19 cellular contexts compared by ENCODE assay signal in the genomic region with DNA sequence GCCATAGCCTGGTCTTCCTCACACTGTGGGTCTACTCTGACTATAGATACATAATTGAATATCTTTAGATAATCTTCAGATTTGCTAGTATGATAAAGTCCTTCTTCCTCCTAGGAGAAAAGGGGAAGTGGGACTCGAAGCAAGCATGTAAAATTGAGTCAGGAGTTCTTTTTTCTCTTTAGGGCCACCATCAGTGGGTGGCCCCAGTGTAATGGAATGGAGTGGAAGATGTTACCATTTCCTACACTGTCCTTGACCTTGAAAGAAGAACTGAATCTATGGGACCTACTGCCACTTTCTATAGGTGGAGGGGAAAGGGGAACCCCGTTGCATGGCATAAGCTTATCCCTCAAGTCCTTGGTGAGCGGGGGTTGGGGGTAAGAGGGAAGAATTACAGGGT. TPM values are rescaled to one million over a fixed set of nuclear protein-coding genes. Genes with fewer than 3 reads are reported as not detected.
DNase-seq lines count a peak whose midpoint lies in the region; ATAC-seq and TF ChIP-seq lines count a peak whose summit lies in the region.
"Had no signal": no experiment of that assay in that cellular context is flagged by ENCODE, and none has a peak within 500 bp of the region (broad histone marks: within the 10 kb centered on the region; RNA-seq: fewer than 3 reads in every experiment).

No MANE protein-coding gene starts in this region.

- H3K4me3 ChIP-seq in upper lobe of right lung (no peak overlapping the region), HAP-1 (no peak overlapping the region)
- H3K4me3 ChIP-seq: body of pancreas, dorsolateral prefrontal cortex, esophagus squamous epithelium, pancreas, PC-9, skin epidermis had no signal

- in situ Hi-C loops in HAP-1 (cut with MboI; ENCODE audit: low sequenced_read_pairs): no loop called here

- CTCF ChIA-PET in activated CD4-positive, alpha-beta memory T cell treated with anti-CD3 and anti-CD28 coated beads for 36 hours (lab: Charles Lee): no interaction called here

- no peak overlapping the region for H3K4me3 Mint-ChIP-seq in stimulated activated naive CD8-positive, alpha-beta T cell treated with anti-CD3 and anti-CD28 coated beads, Interleukin-15, Interleukin-2, amounts not matched to agents 100 ng/mL and 50 ng/mL, for 24 hours
- H3K4me3 Mint-ChIP-seq in stimulated activated naive CD8-positive, alpha-beta T cell treated with anti-CD3 and anti-CD28 coated beads, Interleukin-15, amount 100 ng/mL, for 72 hours: no peak overlapping the region
- no peak overlapping the region for H3K4me3 Mint-ChIP-seq in activated CD4-positive, alpha-beta memory T cell treated with anti-CD3 and anti-CD28 coated beads for 36 hours
- H3K4me3 Mint-ChIP-seq: T-cell had no signal

- H3K36me3 Mint-ChIP-seq in stimulated activated naive CD8-positive, alpha-beta T cell treated with anti-CD3 and anti-CD28 coated beads, Interleukin-15, Interleukin-2, amounts not matched to agents 100 ng/mL and 50 ng/mL, for 24 hours (ENCODE audit: low read depth): peaks cover 8% of the 10 kb centered on the region
- peaks cover 25% of the 10 kb centered on the region for H3K36me3 Mint-ChIP-seq in activated CD4-positive, alpha-beta memory T cell treated with anti-CD3 and anti-CD28 coated beads for 36 hours

- no peaks in the 10 kb centered on the region for H3K27me3 ChIP-seq in upper lobe of right lung
- H3K27me3 ChIP-seq in HAP-1 (ENCODE audit: low read depth): no peaks in the 10 kb centered on the region
- H3K27me3 ChIP-seq: body of pancreas, dorsolateral prefrontal cortex, esophagus squamous epithelium, pancreas had no signal

- peaks cover 7% of the 10 kb centered on the region for H3K9me3 Mint-ChIP-seq in stimulated activated naive CD8-positive, alpha-beta T cell treated with anti-CD3 and anti-CD28 coated beads, Interleukin-15, Interleukin-2, amounts not matched to agents 100 ng/mL and 50 ng/mL, for 24 hours
- no peaks in the 10 kb centered on the region for H3K9me3 Mint-ChIP-seq in stimulated activated naive CD8-positive, alpha-beta T cell treated with anti-CD3 and anti-CD28 coated beads, Interleukin-15, amount 100 ng/mL, for 72 hours
- peaks cover 5% of the 10 kb centered on the region for H3K9me3 Mint-ChIP-seq in activated CD4-positive, alpha-beta memory T cell treated with anti-CD3 and anti-CD28 coated beads for 36 hours
- H3K9me3 Mint-ChIP-seq: T-cell had no signal

- no peak for ATAC-seq in stimulated activated naive CD8-positive, alpha-beta T cell treated with anti-CD3 and anti-CD28 coated beads, Interleukin-15, amount 100 ng/mL, for 72 hours
- peak; percentile 73 for ATAC-seq in upper lobe of right lung
- no peak for ATAC-seq in GM18870 (IDR thresholded peaks at IDR 0.05; ENCODE audit: unreplicated experiment)
- ATAC-seq: body of pancreas, T-cell had no signal

- H3K4me1 Mint-ChIP-seq in stimulated activated naive CD8-positive, alpha-beta T cell treated with anti-CD3 and anti-CD28 coated beads, Interleukin-15, Interleukin-2, amounts not matched to agents 100 ng/mL and 50 ng/mL, for 24 hours (ENCODE audit: low read depth): peaks cover 53% of the 10 kb centered on the region
- peaks cover 43% of the 10 kb centered on the region for H3K4me1 Mint-ChIP-seq in stimulated activated naive CD8-positive, alpha-beta T cell treated with anti-CD3 and anti-CD28 coated beads, Interleukin-15, amount 100 ng/mL, for 72 hours
- H3K4me1 Mint-ChIP-seq in activated CD4-positive, alpha-beta memory T cell treated with anti-CD3 and anti-CD28 coated beads for 36 hours (ENCODE audit: low read depth): peaks cover 76% of the 10 kb centered on the region

- H3K36me3 ChIP-seq in upper lobe of right lung: no peaks in the 10 kb centered on the region
- H3K36me3 ChIP-seq in HAP-1 (replicated peaks): no peaks in the 10 kb centered on the region
- H3K36me3 ChIP-seq: esophagus squamous epithelium, pancreas had no signal

- H3K27ac Mint-ChIP-seq in stimulated activated naive CD8-positive, alpha-beta T cell treated with anti-CD3 and anti-CD28 coated beads, Interleukin-15, Interleukin-2, amounts not matched to agents 100 ng/mL and 50 ng/mL, for 24 hours: peak overlapping the region; percentile 52
- H3K27ac Mint-ChIP-seq in stimulated activated naive CD8-positive, alpha-beta T cell treated with anti-CD3 and anti-CD28 coated beads, Interleukin-15, amount 100 ng/mL, for 72 hours: no peak overlapping the region
- H3K27ac Mint-ChIP-seq in activated CD4-positive, alpha-beta memory T cell treated with anti-CD3 and anti-CD28 coated beads for 36 hours: peak overlapping the region; percentile 16

- H3K9me3 ChIP-seq in upper lobe of right lung (no peaks in the 10 kb centered on the region), HAP-1 (no peaks in the 10 kb centered on the region)
- H3K9me3 ChIP-seq: body of pancreas, esophagus squamous epithelium, pancreas had no signal

- DNase-seq in stimulated activated naive CD8-positive, alpha-beta T cell treated with anti-CD3 and anti-CD28 coated beads, Interleukin-15, amount 100 ng/mL, for 72 hours: no peak
- DNase-seq in MV-4-11 (lab: John Stamatoyannopoulos, UW) (peak; percentile 98), upper lobe of right lung (no peak), HAP-1 (ENCODE audit: low spot score in 2 of 2) (no peak), DMS53 treated with DMSO at 0.1 percent for 48 hours (lab: John Stamatoyannopoulos, UW; ENCODE audit: unreplicated experiment) (no peak)
- no peak for DNase-seq in activated CD4-positive, alpha-beta memory T cell treated with anti-CD3 and anti-CD28 coated beads for 36 hours
- DNase-seq: activated CD4-positive, alpha-beta T cell treated with anti-CD3 and anti-CD28 coated beads, Interleukin-2, amount 50 U/mL, for 4 hours; activated effector memory CD4-positive, alpha-beta T cell treated with Interleukin-2 at 50 U/mL for 16 hours; body of pancreas; DMS 273 treated with DMSO at 0.1 percent for 48 hours; dorsolateral prefrontal cortex; esophagus squamous epithelium; NCI-H2227 treated with DMSO at 0.1 percent for 48 hours; pancreas; PC-9; T-cell had no signal

- no peak for TF ChIP-seq CTCF in upper lobe of right lung (IDR thresholded peaks at IDR 0.05)

- no peak overlapping the region for H3K27ac ChIP-seq in upper lobe of right lung
- H3K27ac ChIP-seq: body of pancreas, dorsolateral prefrontal cortex, esophagus squamous epithelium, pancreas, PC-9 had no signal

- no peaks in the 10 kb centered on the region for H3K4me1 ChIP-seq in upper lobe of right lung
- H3K4me1 ChIP-seq in HAP-1: no peaks in the 10 kb centered on the region
- H3K4me1 ChIP-seq: body of pancreas, esophagus squamous epithelium, pancreas had no signal

- H3K27me3 Mint-ChIP-seq in stimulated activated naive CD8-positive, alpha-beta T cell treated with anti-CD3 and anti-CD28 coated beads, Interleukin-15, Interleukin-2, amounts not matched to agents 100 ng/mL and 50 ng/mL, for 24 hours: no peaks in the 10 kb centered on the region
- no peaks in the 10 kb centered on the region for H3K27me3 Mint-ChIP-seq in stimulated activated naive CD8-positive, alpha-beta T cell treated with anti-CD3 and anti-CD28 coated beads, Interleukin-15, amount 100 ng/mL, for 72 hours
- H3K27me3 Mint-ChIP-seq in activated CD4-positive, alpha-beta memory T cell treated with anti-CD3 and anti-CD28 coated beads for 36 hours: no peaks in the 10 kb centered on the region
- H3K27me3 Mint-ChIP-seq: T-cell had no signal

- intact Hi-C loops in activated CD4-positive, alpha-beta memory T cell treated with anti-CD3 and anti-CD28 coated beads for 36 hours (cut with micrococcal nuclease): loop anchor here (5.0 kb wide), 2 partner anchors 48 to 258 kb away; no protein-coding TSS in a partner anchor
- intact Hi-C loops in upper lobe of right lung (cut with DNase I): no loop called here

- POLR2A ChIA-PET in activated CD4-positive, alpha-beta memory T cell treated with anti-CD3 and anti-CD28 coated beads for 36 hours (lab: Charles Lee): no interaction called here

RNA-seq across cellular contexts. Expression of gene SUB1, which starts 44.9 kb away (rescaled TPM):
- 100 to 1,000 TPM; 528 to 531 TPM for total RNA-seq in activated CD4-positive, alpha-beta memory T cell treated with anti-CD3 and anti-CD28 coated beads for 36 hours
- total RNA-seq in upper lobe of right lung: 142 TPM

Comparison
In these comparisons a context has a peak if more than half of its experiments do, and no peak if none do; other contexts are left out.
1. H3K27ac Mint-ChIP-seq: peak in stimulated activated naive CD8-positive, alpha-beta T cell treated with anti-CD3 and anti-CD28 coated beads, Interleukin-15, Interleukin-2, amounts not matched to agents 100 ng/mL and 50 ng/mL, for 24 hours (single experiment) and activated CD4-positive, alpha-beta memory T cell treated with anti-CD3 and anti-CD28 coated beads for 36 hours (single experiment); none in stimulated activated naive CD8-positive, alpha-beta T cell treated with anti-CD3 and anti-CD28 coated beads, Interleukin-15, amount 100 ng/mL, for 72 hours (0 of 2).